Comparison of ENCODE assay signal across 24 cellular contexts in genomic region chr15:76664411-76664810, GRCh38.
"Had no signal": no experiment of that assay in that cellular context is flagged by ENCODE, and none has a peak within 500 bp of the region (broad histone marks: within the 10 kb centered on the region; RNA-seq: fewer than 3 reads in every experiment).

No MANE protein-coding gene starts in this region.

- ATAC-seq: activated CD4-positive, alpha-beta T cell treated with anti-CD3 and anti-CD28 coated beads for 36 hours; activated T-cell treated with anti-CD3 and anti-CD28 coated beads, Interleukin-2, amount 50 U/mL, for 4 hours; activated T-helper 17 cell treated with anti-CD3 and anti-CD28 coated beads, Interleukin-2, amount 50 U/mL, for 72 hours; gastroesophageal sphincter had no signal

- H3K4me3 ChIP-seq: colonic mucosa, esophagus squamous epithelium, gastroesophageal sphincter had no signal

- H3K36me3 ChIP-seq: brain microvascular endothelial cell, colonic mucosa had no signal

- H3K27ac ChIP-seq: brain microvascular endothelial cell, colonic mucosa, epithelial cell of prostate, esophagus squamous epithelium, gastroesophageal sphincter had no signal

- H3K9me3 ChIP-seq: colonic mucosa, esophagus squamous epithelium, gastroesophageal sphincter had no signal

- H3K4me1 ChIP-seq: colonic mucosa, esophagus squamous epithelium, gastroesophageal sphincter had no signal

- DNase-seq: activated CD4-positive, alpha-beta memory T cell treated with anti-CD3 and anti-CD28 coated beads, Interleukin-2, amount 10 ng/mL, durations not matched to agents 7 days and 5 days; activated CD4-positive, alpha-beta T cell treated with anti-CD3 and anti-CD28 coated beads for 36 hours; activated CD4-positive, alpha-beta T cell treated with anti-CD3 and anti-CD28 coated beads, Interleukin-2, amount 10 ng/mL, durations not matched to agents 24 days and 14 days; activated CD4-positive, CD25-positive, alpha-beta regulatory T cell; activated CD4-positive, CD25-positive, alpha-beta regulatory T cell treated with anti-CD3 and anti-CD28 coated beads, Interleukin-2, amount 50 U/mL, for 72 hours; activated CD8-positive, alpha-beta memory T cell treated with anti-CD3 and anti-CD28 coated beads, Interleukin-2, amount 50 U/mL, for 48 hours; activated effector memory CD4-positive, alpha-beta T cell treated with Interleukin-2 at 50 U/mL for 16 hours; activated gamma-delta T cell treated with Interleukin-2 at 50 U/mL for 16 hours; activated naive CD4-positive, alpha-beta T cell treated with anti-CD3 and anti-CD28 coated beads, Interleukin-2, amount 50 U/mL, for 16 hours; activated naive CD4-positive, alpha-beta T cell treated with Interleukin-2 at 50 U/mL for 16 hours; activated T-cell treated with anti-CD3 and anti-CD28 coated beads, Interleukin-2, amount 50 U/mL, for 4 hours; amniotic stem cell; anterior cingulate cortex; brain microvascular endothelial cell; central memory CD4-positive, alpha-beta T cell; cerebellar nuclear complex; colonic mucosa; effector CD8-positive, alpha-beta T cell; esophagus squamous epithelium; foreskin melanocyte; T-helper 2 cell had no signal

- H3K27me3 ChIP-seq: brain microvascular endothelial cell, colonic mucosa, esophagus squamous epithelium, gastroesophageal sphincter had no signal
